In the genomic region with DNA sequence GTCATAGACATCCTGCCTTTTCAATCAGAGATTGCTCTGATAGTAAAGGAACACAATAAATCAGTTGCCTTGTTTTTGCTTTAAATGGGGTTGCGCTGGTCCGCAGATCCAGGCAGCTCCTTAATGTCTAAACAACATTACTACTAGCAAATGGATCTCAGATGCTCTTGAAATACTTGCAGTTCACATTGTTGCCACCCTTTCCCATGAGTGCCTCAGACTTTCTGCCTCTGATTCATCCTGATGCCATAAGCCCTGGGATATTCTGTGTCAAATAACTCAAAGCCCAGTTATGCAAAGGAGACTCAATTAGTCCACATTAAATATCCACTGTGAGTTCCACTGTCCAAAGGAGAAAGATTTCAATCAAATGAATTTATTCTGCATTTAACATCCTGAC, we compare ENCODE assay signal across 17 cellular contexts.
DNase-seq lines count a peak whose midpoint lies in the region; ATAC-seq and TF ChIP-seq lines count a peak whose summit lies in the region.
"Had no signal": no experiment of that assay in that cellular context is flagged by ENCODE, and none has a peak within 500 bp of the region (broad histone marks: within the 10 kb centered on the region; RNA-seq: fewer than 3 reads in every experiment).

No MANE protein-coding gene starts in this region.

- H3K27ac ChIP-seq in brain microvascular endothelial cell: no peak overlapping the region
- H3K27ac ChIP-seq: C4-2B, prostate gland, WERI-Rb-1 had no signal

- no peak for ATAC-seq in HG02678 (IDR thresholded peaks at IDR 0.05; ENCODE audit: unreplicated experiment)
- ATAC-seq in HG03039 (IDR thresholded peaks at IDR 0.05; ENCODE audit: unreplicated experiment): no peak

- in situ Hi-C loops in brain microvascular endothelial cell (cut with HindIII; ENCODE audit: low pct_ligation_motif_present, low sequenced_read_pairs): no loop called here

- no peak overlapping the region for H3K4me3 ChIP-seq in brain microvascular endothelial cell (ENCODE audit: low read depth, low read length)
- H3K4me3 ChIP-seq: prostate gland had no signal

- DNase-seq in AG20443 (ENCODE audit: low spot score) (peak; percentile 75), HPDE6-E6E7 (ENCODE audit: extremely low spot score) (peak; percentile 22), brain microvascular endothelial cell (peak; percentile 17), kidney tubule cell (ENCODE audit: low spot score) (peak; percentile 73), COR-L47 (lab: John Stamatoyannopoulos, UW) (no peak)
- no peak for DNase-seq in effector CD4-positive, alpha-beta T cell
- DNase-seq: activated gamma-delta T cell treated with Interleukin-2 at 50 U/mL for 16 hours; GDM1; NCI-H1105 treated with DMSO at 0.1 percent for 48 hours; NCI-H2227 treated with DMSO at 0.1 percent for 48 hours; stimulated activated CD4-positive, alpha-beta T cell treated with anti-CD3 and anti-CD28 coated beads, Interleukin-15, amount 100 ng/mL, for 24 hours; substantia nigra; WERI-Rb-1 had no signal

- no peaks in the 10 kb centered on the region for H3K27me3 ChIP-seq in brain microvascular endothelial cell (replicated peaks)

- H3K36me3 ChIP-seq in brain microvascular endothelial cell (replicated peaks): no peaks in the 10 kb centered on the region
- H3K36me3 ChIP-seq: prostate gland, WERI-Rb-1 had no signal

- peak; percentile 20 for TF ChIP-seq CTCF in brain microvascular endothelial cell (IDR thresholded peaks at IDR 0.05; ENCODE audit: low read depth, low read length, missing control alignments)

Comparison
In these comparisons a context has a peak if more than half of its experiments do, and no peak if none do; other contexts are left out.
1. DNase-seq: peak in AG20443 (single experiment), HPDE6-E6E7 (single experiment), brain microvascular endothelial cell (single experiment) and kidney tubule cell (single experiment); none in effector CD4-positive, alpha-beta T cell (single experiment) and COR-L47 (single experiment).